14 cellular contexts compared by ENCODE assay signal in the genomic region with DNA sequence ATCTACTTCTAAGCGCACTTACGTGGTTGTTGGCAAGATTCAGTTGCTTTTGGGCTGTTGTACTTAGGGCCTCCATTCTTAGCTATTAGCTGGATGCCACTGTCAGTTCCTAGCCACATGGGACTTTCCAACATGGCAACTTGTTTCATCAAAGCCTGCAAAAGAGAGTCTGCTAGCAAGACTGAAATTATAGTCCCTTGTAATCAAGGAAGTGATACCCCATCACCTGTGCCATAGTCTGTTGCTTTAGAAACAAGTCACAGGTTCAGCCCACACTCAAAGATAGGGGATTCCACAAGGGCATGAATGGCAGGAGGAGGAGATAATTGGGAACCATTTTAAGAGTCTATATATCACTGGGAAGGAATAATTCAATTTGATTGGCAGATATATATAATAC. TPM values are rescaled to one million over a fixed set of nuclear protein-coding genes. Genes with fewer than 3 reads are reported as not detected.
A peak's percentile ranks its signal among the peaks of the same experiment; 100 is the strongest.
DNase-seq lines count a peak whose midpoint lies in the region; ATAC-seq lines count a peak whose summit lies in the region.
"Had no signal": no experiment of that assay in that cellular context is flagged by ENCODE, and none has a peak within 500 bp of the region (broad histone marks: within the 10 kb centered on the region; RNA-seq: fewer than 3 reads in every experiment).

No MANE protein-coding gene starts in this region.

- H2AK5ac ChIP-seq in trophoblast cell (ENCODE audit: low read length) = no peak overlapping the region

- H3K27ac Mint-ChIP-seq in activated T-cell treated with anti-CD3 and anti-CD28 coated beads, Interleukin-2, amount 50 U/mL, for 24 hours = peak overlapping the region; percentile 51

- no peak overlapping the region for H4K8ac ChIP-seq in trophoblast cell (ENCODE audit: low read depth, low read length)

- no peak overlapping the region for H3K4me2 ChIP-seq in trophoblast cell (ENCODE audit: low read length)
- H3K4me2 ChIP-seq: A549 had no signal

- ATAC-seq in GM21619 (IDR thresholded peaks at IDR 0.05; ENCODE audit: unreplicated experiment) (peak; percentile 92), HG03135 (IDR thresholded peaks at IDR 0.05; ENCODE audit: unreplicated experiment) (peak; percentile 93)
- ATAC-seq: A549 had no signal

- H3K27me3 ChIP-seq in trophoblast cell (ENCODE audit: insufficient read depth, low read length) = no peaks in the 10 kb centered on the region

- H3K27ac ChIP-seq in trophoblast cell (ENCODE audit: low read depth, low read length) = no peak overlapping the region
- H3K27ac ChIP-seq: A549, left ventricle myocardium inferior, thoracic aorta had no signal

- H2BK120ac ChIP-seq in trophoblast cell (ENCODE audit: insufficient read depth, low read length, poor library complexity) = no peak overlapping the region

- H3K79me1 ChIP-seq in trophoblast cell (ENCODE audit: low read length) = no peaks in the 10 kb centered on the region

- no peak overlapping the region for H2AFZ ChIP-seq in trophoblast cell (ENCODE audit: insufficient read depth, low read length, poor library complexity)

- peak overlapping the region; percentile 63 for H3K9ac ChIP-seq in trophoblast cell (ENCODE audit: low read length)

- H3K18ac ChIP-seq in trophoblast cell (ENCODE audit: low read length) = no peak overlapping the region

- no peak overlapping the region for H3K4me3 Mint-ChIP-seq in activated T-cell treated with anti-CD3 and anti-CD28 coated beads, Interleukin-2, amount 50 U/mL, for 24 hours

- no peak overlapping the region for H3K4me3 ChIP-seq in trophoblast cell (ENCODE audit: low read depth, low read length)
- H3K4me3 ChIP-seq: A549, left ventricle myocardium inferior, thoracic aorta had no signal

- no peak overlapping the region for H4K12ac ChIP-seq in trophoblast cell (ENCODE audit: low read depth, low read length)

- H3K9me3 Mint-ChIP-seq in activated T-cell treated with anti-CD3 and anti-CD28 coated beads, Interleukin-2, amount 50 U/mL, for 24 hours = no peaks in the 10 kb centered on the region

- no peak overlapping the region for H2BK5ac ChIP-seq in trophoblast cell (ENCODE audit: low read depth, low read length, poor library complexity)

- peaks cover 7% of the 10 kb centered on the region for H3K4me1 Mint-ChIP-seq in activated T-cell treated with anti-CD3 and anti-CD28 coated beads, Interleukin-2, amount 50 U/mL, for 24 hours (ENCODE audit: low read depth)

- H3K23ac ChIP-seq in trophoblast cell (ENCODE audit: low read length) = no peak overlapping the region

- no peaks in the 10 kb centered on the region for H3K4me1 ChIP-seq in trophoblast cell (ENCODE audit: control insufficient read depth in 1 of 2, insufficient read depth in 2 of 2, low read length in 2 of 2)
- H3K4me1 ChIP-seq: A549, left ventricle myocardium inferior had no signal

- no peak overlapping the region for H2BK12ac ChIP-seq in trophoblast cell (ENCODE audit: low read length)

- H4K91ac ChIP-seq in trophoblast cell (ENCODE audit: low read depth, low read length) = no peak overlapping the region

- H3K36me3 ChIP-seq in trophoblast cell (ENCODE audit: control insufficient read depth in 1 of 2, insufficient read depth in 2 of 2, low read length in 2 of 2) = peaks cover 15 to 22% of the 10 kb centered on the region in 2 experiments

- no peaks in the 10 kb centered on the region for H3K27me3 Mint-ChIP-seq in activated T-cell treated with anti-CD3 and anti-CD28 coated beads, Interleukin-2, amount 50 U/mL, for 24 hours

- no peaks in the 10 kb centered on the region for H3K9me3 ChIP-seq in trophoblast cell (ENCODE audit: insufficient read depth, low read depth, low read length)
- H3K9me3 ChIP-seq: A549, left ventricle myocardium inferior, thoracic aorta had no signal

- DNase-seq in activated T-cell treated with anti-CD3 and anti-CD28 coated beads, Interleukin-2, amount 50 U/mL, for 24 hours = no peak
- DNase-seq in activated T-cell treated with anti-CD3 and anti-CD28 coated beads, Interleukin-2, amount 50 U/mL, for 48 hours = no peak
- DNase-seq in trophoblast cell (no peak), NCI-H1694 treated with DMSO at 0.1 percent for 48 hours (lab: John Stamatoyannopoulos, UW) (no peak), NCI-H2171 (lab: John Stamatoyannopoulos, UW) (no peak), amniotic stem cell (lab: John Stamatoyannopoulos, UW) (no peak)
- DNase-seq: activated CD8-positive, alpha-beta memory T cell treated with anti-CD3 and anti-CD28 coated beads, Interleukin-2, amount 50 U/mL, for 48 hours; DND-41; left ventricle myocardium inferior; NCI-H1105 had no signal

- no peak overlapping the region for H3K4ac ChIP-seq in trophoblast cell (ENCODE audit: low read depth, low read length)

- peaks cover 89% of the 10 kb centered on the region for H3K36me3 Mint-ChIP-seq in activated T-cell treated with anti-CD3 and anti-CD28 coated beads, Interleukin-2, amount 50 U/mL, for 24 hours (ENCODE audit: low read depth)

- WGBS in trophoblast cell (ENCODE audit: extremely low coverage, insufficient coverage, insufficient read length) = no CpG with 5 or more reads among the region's 2 CpGs

- H3K79me2 ChIP-seq in trophoblast cell (ENCODE audit: control insufficient read depth, insufficient read depth, low read length, poor library complexity) = no peaks in the 10 kb centered on the region

- H3K14ac ChIP-seq in trophoblast cell (ENCODE audit: low read length) = no peak overlapping the region

RNA-seq across cellular contexts. Expression of a gene that starts 27.1 kb away (rescaled TPM):
- 1.9 and 2.1 TPM in 2 replicates for polyA plus RNA-seq in trophoblast cell (2013)
